9 cellular contexts compared by ENCODE assay signal in the genomic region with DNA sequence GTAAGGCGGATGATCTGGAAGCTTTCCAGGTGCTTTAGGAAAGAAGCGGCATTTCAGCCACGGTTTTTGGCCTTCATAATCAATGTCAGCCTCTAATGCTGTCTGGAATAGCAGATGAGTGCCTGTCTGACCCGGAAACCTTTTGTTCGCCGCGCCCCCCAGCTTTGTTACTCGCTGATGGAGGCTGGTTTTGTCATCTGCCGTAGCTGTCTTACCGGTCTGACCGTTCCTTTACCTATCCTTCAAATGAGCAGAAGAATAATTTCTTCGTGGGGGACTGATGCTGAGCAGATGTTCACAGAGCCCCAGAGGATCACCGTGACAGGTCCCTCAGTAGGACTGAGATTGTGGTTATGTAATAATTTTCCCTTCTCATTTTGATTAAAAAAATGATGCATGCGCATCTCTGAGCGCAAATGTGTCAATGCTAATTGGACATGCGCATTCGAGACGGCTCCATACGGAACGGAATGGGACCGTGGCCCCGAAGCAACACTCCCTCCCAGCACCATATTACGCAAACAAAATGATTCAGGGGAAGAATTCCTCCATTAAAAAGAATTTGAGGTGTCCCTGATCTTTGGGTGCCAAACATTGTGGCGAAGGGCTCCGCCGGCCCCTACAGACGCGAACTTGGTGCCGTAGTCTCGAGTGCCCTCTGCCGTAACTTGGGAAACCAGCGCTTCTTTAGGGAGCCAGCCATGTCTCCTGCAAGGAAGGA. TPM values are rescaled to one million over a fixed set of nuclear protein-coding genes. Genes with fewer than 3 reads are reported as not detected.
DNase-seq lines count a peak whose midpoint lies in the region; ATAC-seq and TF ChIP-seq lines count a peak whose summit lies in the region.
"Had no signal": no experiment of that assay in that cellular context is flagged by ENCODE, and none has a peak within 500 bp of the region (broad histone marks: within the 10 kb centered on the region; RNA-seq: fewer than 3 reads in every experiment).

No MANE protein-coding gene starts in this region.

- no peaks in the 10 kb centered on the region for H3K36me3 Mint-ChIP-seq in central memory CD8-positive, alpha-beta T cell (ENCODE audit: insufficient read depth)
- H3K36me3 Mint-ChIP-seq: IgD-negative memory B cell had no signal

- H3K4me3 ChIP-seq in kidney epithelial cell (ENCODE audit: low read depth, low read length) = peak overlapping the region; percentile 38

- H3K27me3 Mint-ChIP-seq in central memory CD8-positive, alpha-beta T cell = peaks cover 68% of the 10 kb centered on the region

- no peak for ATAC-seq in central memory CD8-positive, alpha-beta T cell (replicated peaks; ENCODE audit: extremely low read depth, poor library complexity, severe bottlenecking)
- no peak for ATAC-seq in HG02623 (IDR thresholded peaks at IDR 0.05; ENCODE audit: unreplicated experiment)
- no peak for ATAC-seq in HG02938 (IDR thresholded peaks at IDR 0.05; ENCODE audit: unreplicated experiment)

- H3K4me3 Mint-ChIP-seq in central memory CD8-positive, alpha-beta T cell = peak overlapping the region; percentile 13

- peak; percentile 27 for TF ChIP-seq CTCF in GM13976 (IDR thresholded peaks at IDR 0.05; ENCODE audit: borderline replicate concordance, control extremely low read depth, extremely low read depth, insufficient read depth, missing control alignments)
- peak; percentile 88 for TF ChIP-seq CTCF in kidney epithelial cell (IDR thresholded peaks at IDR 0.05; ENCODE audit: insufficient read depth, low read length, poor library complexity, severe bottlenecking)

- H3K9me3 Mint-ChIP-seq in central memory CD8-positive, alpha-beta T cell = no peaks in the 10 kb centered on the region

- no peak overlapping the region for H3K27ac Mint-ChIP-seq in central memory CD8-positive, alpha-beta T cell (ENCODE audit: low read depth)
- H3K27ac Mint-ChIP-seq: IgD-negative memory B cell had no signal

- in situ Hi-C loops in GM13976 (cut with MboI; ENCODE audit: low sequenced_read_pairs, unreplicated experiment) = loop anchor here (25.0 kb wide), 1 partner anchor 599 kb away; no protein-coding TSS in a partner anchor

- peaks cover 16% of the 10 kb centered on the region for H3K27me3 ChIP-seq in kidney epithelial cell (ENCODE audit: control insufficient read depth, insufficient read depth, low read length)

- H3K4me1 Mint-ChIP-seq in central memory CD8-positive, alpha-beta T cell = no peaks in the 10 kb centered on the region

- H3K36me3 ChIP-seq in kidney epithelial cell (ENCODE audit: control insufficient read depth, insufficient read depth, low read length) = no peaks in the 10 kb centered on the region

- DNase-seq in AG20443 (ENCODE audit: low spot score) = peak; percentile 74
- DNase-seq in GM13976 (ENCODE audit: low spot score) = no peak
- DNase-seq in NCI-H69 (lab: John Stamatoyannopoulos, UW) = peak; percentile 88
- no peak for DNase-seq in central memory CD8-positive, alpha-beta T cell (ENCODE audit: low spot score in 2 of 2)
- DNase-seq in kidney epithelial cell (ENCODE audit: low read depth) = peak; percentile 4
- DNase-seq in smooth muscle cell of the brain vasculature (ENCODE audit: low read depth, low spot score) = peak; percentile 26

RNA-seq across cellular contexts. Expression of gene TLX3, which starts 27.6 kb away (rescaled TPM):
- total RNA-seq in kidney epithelial cell = 0.14 and 0.58 TPM in 2 replicates

RNA-seq across cellular contexts. Expression of gene NPM1, which starts 51.0 kb away (rescaled TPM):
- 1,219 and 1,455 TPM in 2 replicates for total RNA-seq in kidney epithelial cell

Comparison
In these comparisons a context has a peak if more than half of its experiments do, and no peak if none do; other contexts are left out.
1. DNase-seq: peak in AG20443 (single experiment), NCI-H69 (single experiment), kidney epithelial cell (single experiment) and smooth muscle cell of the brain vasculature (single experiment); none in GM13976 (single experiment) and central memory CD8-positive, alpha-beta T cell (0 of 2).